In the genomic region with DNA sequence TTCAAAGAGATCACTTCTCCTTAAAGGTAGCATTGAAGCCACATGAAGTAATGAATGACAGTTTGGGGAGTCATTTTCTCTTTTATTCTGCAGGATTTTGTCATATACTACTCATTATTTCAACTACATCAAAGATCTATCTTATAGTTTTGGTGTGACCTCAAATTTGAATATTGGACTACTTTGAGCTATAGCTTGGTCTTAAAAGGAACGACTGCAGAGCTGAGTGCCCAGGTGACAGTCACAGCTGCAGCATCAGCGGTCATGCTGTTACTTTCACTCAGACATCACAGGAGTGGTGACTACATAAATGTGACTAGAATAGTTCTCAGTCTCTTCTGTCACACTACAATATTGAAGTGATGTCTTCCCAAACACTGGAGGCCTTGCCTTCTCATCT, we compare ENCODE assay signal across 12 cellular contexts. TPM values are rescaled to one million over a fixed set of nuclear protein-coding genes. Genes with fewer than 3 reads are reported as not detected.
A peak's percentile ranks its signal among the peaks of the same experiment; 100 is the strongest.
DNase-seq lines count a peak whose midpoint lies in the region; ATAC-seq and TF ChIP-seq lines count a peak whose summit lies in the region.
"Had no signal": no experiment of that assay in that cellular context is flagged by ENCODE, and none has a peak within 500 bp of the region (broad histone marks: within the 10 kb centered on the region; RNA-seq: fewer than 3 reads in every experiment).

No MANE protein-coding gene starts in this region.

- POLR2A ChIA-PET in activated CD4-positive, alpha-beta T cell treated with anti-CD3 and anti-CD28 coated beads for 36 hours (lab: Charles Lee): no interaction called here

- CTCF ChIA-PET in activated CD4-positive, alpha-beta T cell treated with anti-CD3 and anti-CD28 coated beads for 36 hours (lab: Charles Lee): no interaction called here

- no peak for TF ChIP-seq EP300 in suprapubic skin (IDR thresholded peaks at IDR 0.05)

- no peak for TF ChIP-seq POLR2A in suprapubic skin (IDR thresholded peaks at IDR 0.05)

- no peak overlapping the region for H3K27ac Mint-ChIP-seq in activated CD4-positive, alpha-beta T cell treated with anti-CD3 and anti-CD28 coated beads for 36 hours
- H3K27ac Mint-ChIP-seq in naive B cell: no peak overlapping the region
- H3K27ac Mint-ChIP-seq: natural killer cell treated with Interleukin-12 subunit alpha and Interleukin-12 subunit beta and Interleukin-15 and Interleukin-18, amount 100 ng/mL, for 72 hours had no signal

- H3K4me1 ChIP-seq in suprapubic skin: no peaks in the 10 kb centered on the region

- H3K36me3 Mint-ChIP-seq in activated CD4-positive, alpha-beta T cell treated with anti-CD3 and anti-CD28 coated beads for 36 hours (ENCODE audit: low read depth): no peaks in the 10 kb centered on the region
- no peaks in the 10 kb centered on the region for H3K36me3 Mint-ChIP-seq in naive B cell
- H3K36me3 Mint-ChIP-seq: natural killer cell treated with Interleukin-12 subunit alpha and Interleukin-12 subunit beta and Interleukin-15 and Interleukin-18, amount 100 ng/mL, for 72 hours had no signal

- H3K4me3 Mint-ChIP-seq in activated CD4-positive, alpha-beta T cell treated with anti-CD3 and anti-CD28 coated beads for 36 hours: no peak overlapping the region
- H3K4me3 Mint-ChIP-seq in naive B cell: no peak overlapping the region
- H3K4me3 Mint-ChIP-seq: natural killer cell treated with Interleukin-12 subunit alpha and Interleukin-12 subunit beta and Interleukin-15 and Interleukin-18, amount 100 ng/mL, for 72 hours had no signal

- no peaks in the 10 kb centered on the region for H3K9me3 ChIP-seq in suprapubic skin

- TF ChIP-seq CTCF in suprapubic skin (IDR thresholded peaks at IDR 0.05) (no peak), foreskin fibroblast (IDR thresholded peaks at IDR 0.05; ENCODE audit: low read depth, low read length) (no peak)

- no peaks in the 10 kb centered on the region for H3K9me3 Mint-ChIP-seq in activated CD4-positive, alpha-beta T cell treated with anti-CD3 and anti-CD28 coated beads for 36 hours (ENCODE audit: low read depth)
- no peaks in the 10 kb centered on the region for H3K9me3 Mint-ChIP-seq in naive B cell
- H3K9me3 Mint-ChIP-seq: natural killer cell treated with Interleukin-12 subunit alpha and Interleukin-12 subunit beta and Interleukin-15 and Interleukin-18, amount 100 ng/mL, for 72 hours had no signal

- intact Hi-C loops in activated CD4-positive, alpha-beta T cell treated with anti-CD3 and anti-CD28 coated beads for 36 hours (cut with DNase I, micrococcal nuclease): no loop called here

- H3K27ac ChIP-seq in suprapubic skin: no peak overlapping the region

- no peaks in the 10 kb centered on the region for H3K36me3 ChIP-seq in suprapubic skin

- H3K27me3 Mint-ChIP-seq in activated CD4-positive, alpha-beta T cell treated with anti-CD3 and anti-CD28 coated beads for 36 hours: peaks cover 23% of the 10 kb centered on the region
- peaks cover 17 to 24% (median 21%) of the 10 kb centered on the region in 3 donors for H3K27me3 Mint-ChIP-seq in naive B cell

- no peaks in the 10 kb centered on the region for H3K27me3 ChIP-seq in suprapubic skin

- peak; percentile 53 for ATAC-seq in activated CD4-positive, alpha-beta T cell treated with anti-CD3 and anti-CD28 coated beads for 36 hours
- ATAC-seq in GM21528 (IDR thresholded peaks at IDR 0.05; ENCODE audit: low FRiP score, unreplicated experiment): peak; percentile 99
- peak; percentile 99 for ATAC-seq in HG03108 (IDR thresholded peaks at IDR 0.05; ENCODE audit: unreplicated experiment)
- peak; percentile 52 to 68 for ATAC-seq in naive B cell (ENCODE audit: low read depth in 2 of 2)
- ATAC-seq: natural killer cell treated with Interleukin-12 subunit alpha and Interleukin-12 subunit beta and Interleukin-15 and Interleukin-18, amount 100 ng/mL, for 72 hours had no signal

- H3K4me3 ChIP-seq in suprapubic skin (no peak overlapping the region), foreskin fibroblast (ENCODE audit: low read depth in 1 of 2, low read length in 2 of 2) (no peak overlapping the region)

- 90% methylated on average over 2 of the region's 2 CpGs for WGBS in suprapubic skin

- no peaks in the 10 kb centered on the region for H3K4me1 Mint-ChIP-seq in activated CD4-positive, alpha-beta T cell treated with anti-CD3 and anti-CD28 coated beads for 36 hours
- peaks cover 0 to 3% (median 2%) of the 10 kb centered on the region in 3 donors for H3K4me1 Mint-ChIP-seq in naive B cell

- no peak for DNase-seq in activated CD4-positive, alpha-beta T cell treated with anti-CD3 and anti-CD28 coated beads for 36 hours
- DNase-seq in activated CD4-positive, alpha-beta T cell treated with anti-CD3 and anti-CD28 coated beads for 4 hours: no peak
- DNase-seq in naive B cell (no peak), suprapubic skin (ENCODE audit: low spot score in 2 of 2) (no peak), foreskin fibroblast (no peak), UCSD-AML1 (lab: John Stamatoyannopoulos, UW; ENCODE audit: unreplicated experiment) (no peak)
- DNase-seq: 8988T; activated CD4-positive, alpha-beta T cell treated with anti-CD3 and anti-CD28 coated beads for 1 hour; NCI-H1694 treated with DMSO at 0.1 percent for 48 hours had no signal

RNA-seq across cellular contexts. Expression of a gene that starts 10.7 kb away (rescaled TPM):
- total RNA-seq in activated CD4-positive, alpha-beta T cell treated with anti-CD3 and anti-CD28 coated beads for 36 hours: 100 to 1,000 TPM; 120 to 142 TPM
- 10 to 100 TPM; 32.8 to 56.8 (median 38.0) TPM for polyA plus RNA-seq in naive B cell (ENCODE audit: low read depth in 6 of 6)
- 10 to 100 TPM; 48.3 to 57.4 (median 55.9) TPM for total RNA-seq in suprapubic skin

RNA-seq across cellular contexts. Expression of a gene that starts 40.0 kb away (rescaled TPM):
- not detected for total RNA-seq in activated CD4-positive, alpha-beta T cell treated with anti-CD3 and anti-CD28 coated beads for 36 hours
- not detected for polyA plus RNA-seq in naive B cell (ENCODE audit: low read depth in 6 of 6)
- total RNA-seq in suprapubic skin: not detected
- total RNA-seq: natural killer cell treated with Interleukin-12 subunit alpha and Interleukin-12 subunit beta and Interleukin-15 and Interleukin-18, amount 100 ng/mL, for 72 hours had no signal
